In genomic region chr2:128169497-128169896, GRCh38 we compare ENCODE assay signal across 1 cellular context.
TF ChIP-seq lines count a peak whose summit lies in the region.

No MANE protein-coding gene starts in this region.

TF ChIP-seq in HepG2, 621 proteins besides CTCF, POLR2A, EP300 and RAD21 (continued from another document and continues in another):
- 0 out of 2 replicates have a peak, but pooled peaks have one; percentile 19 for TF ChIP-seq ZBTB8A (CRISPR knock-in tag; IDR thresholded peaks at IDR 0.05; ENCODE audit: borderline replicate concordance, low read depth)
- TF ChIP-seq RARA (CRISPR knock-in tag; IDR thresholded peaks at IDR 0.05) = 0 out of 2 replicates have a peak, but pooled peaks have one; percentile 10
- no peak for TF ChIP-seq ASH2L (IDR thresholded peaks at IDR 0.05; ENCODE audit: insufficient read length, low read depth, low read length)
- no peak for TF ChIP-seq HES4 (CRISPR knock-in tag; IDR thresholded peaks at IDR 0.05; ENCODE audit: borderline replicate concordance)
- TF ChIP-seq AGO2 (optimal IDR thresholded peaks at IDR 0.05; ENCODE audit: low read depth, low read length) = peak; percentile 29
- no peak for TF ChIP-seq DDIT3 (CRISPR knock-in tag; IDR thresholded peaks at IDR 0.05)
- TF ChIP-seq GTF3A (CRISPR knock-in tag; conservative IDR thresholded peaks at IDR 0.05) = no peak
- TF ChIP-seq RXRB (CRISPR knock-in tag; IDR thresholded peaks at IDR 0.05; ENCODE audit: borderline replicate concordance) = peak; percentile 6; the same call in 1 of the 2 replicates
- TF ChIP-seq, protein P1, sequence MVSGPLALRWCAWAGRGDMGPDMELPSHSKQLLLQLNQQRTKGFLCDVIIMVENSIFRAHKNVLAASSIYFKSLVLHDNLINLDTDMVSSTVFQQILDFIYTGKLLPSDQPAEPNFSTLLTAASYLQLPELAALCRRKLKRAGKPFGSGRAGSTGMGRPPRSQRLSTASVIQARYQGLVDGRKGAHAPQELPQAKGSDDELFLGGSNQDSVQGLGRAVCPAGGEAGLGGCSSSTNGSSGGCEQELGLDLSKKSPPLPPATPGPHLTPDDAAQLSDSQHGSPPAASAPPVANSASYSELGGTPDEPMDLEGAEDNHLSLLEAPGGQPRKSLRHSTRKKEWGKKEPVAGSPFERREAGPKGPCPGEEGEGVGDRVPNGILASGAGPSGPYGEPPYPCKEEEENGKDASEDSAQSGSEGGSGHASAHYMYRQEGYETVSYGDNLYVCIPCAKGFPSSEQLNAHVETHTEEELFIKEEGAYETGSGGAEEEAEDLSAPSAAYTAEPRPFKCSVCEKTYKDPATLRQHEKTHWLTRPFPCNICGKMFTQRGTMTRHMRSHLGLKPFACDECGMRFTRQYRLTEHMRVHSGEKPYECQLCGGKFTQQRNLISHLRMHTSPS (CRISPR knock-in tag; IDR thresholded peaks at IDR 0.05; ENCODE audit: low read depth) = no peak
- TF ChIP-seq SP5 (CRISPR knock-in tag; IDR thresholded peaks at IDR 0.05; ENCODE audit: borderline replicate concordance, low read depth) = no peak
- 0 out of 2 replicates have a peak, but pooled peaks have one; percentile 8 for TF ChIP-seq KDM1A (CRISPR knock-in tag; IDR thresholded peaks at IDR 0.05)
- peak; percentile 8; the same call in 1 of the 2 replicates for TF ChIP-seq NCOA1 (CRISPR knock-in tag; IDR thresholded peaks at IDR 0.05)
- no peak for TF ChIP-seq RERE (CRISPR knock-in tag; IDR thresholded peaks at IDR 0.05; ENCODE audit: low read depth)
- TF ChIP-seq FOXA1 (IDR thresholded peaks at IDR 0.05) = no peak
- TF ChIP-seq FOXA1 (CRISPR knock-in tag; IDR thresholded peaks at IDR 0.05) = peak; percentile 39; the same call in 1 of the 2 replicates
- TF ChIP-seq CEBPB (IDR thresholded peaks at IDR 0.05; ENCODE audit: borderline replicate concordance, low read depth, low read length) = peak; percentile 88
- TF ChIP-seq MIXL1 (CRISPR knock-in tag; IDR thresholded peaks at IDR 0.05) = peak; percentile 23; the same call in 1 of the 2 replicates
- peak; percentile 57 for TF ChIP-seq ETV5 (CRISPR knock-in tag; IDR thresholded peaks at IDR 0.05; ENCODE audit: borderline replicate concordance)
- TF ChIP-seq IRF1 (CRISPR knock-in tag; IDR thresholded peaks at IDR 0.05; ENCODE audit: low read depth) = no peak
- TF ChIP-seq ARID3A (IDR thresholded peaks at IDR 0.05; ENCODE audit: low read depth, low read length) = peak; percentile 41; the same call in 1 of the 2 replicates
- TF ChIP-seq ZNF24 (IDR thresholded peaks at IDR 0.05) = peak; percentile 8; the same call in 1 of the 2 replicates
- TF ChIP-seq ARNT2 (CRISPR knock-in tag; IDR thresholded peaks at IDR 0.05; ENCODE audit: low read depth) = peak; percentile 12; the same call in 1 of the 2 replicates
- no peak for TF ChIP-seq AHDC1 (CRISPR knock-in tag; IDR thresholded peaks at IDR 0.05; ENCODE audit: borderline replicate concordance)
- TF ChIP-seq KLF6 (CRISPR knock-in tag; IDR thresholded peaks at IDR 0.05) = peak; percentile 58; the same call in 1 of the 2 replicates
- 0 out of 2 replicates have a peak, but pooled peaks have one; percentile 31 for TF ChIP-seq LCORL (IDR thresholded peaks at IDR 0.05)
- no peak for TF ChIP-seq LCORL (CRISPR knock-in tag; IDR thresholded peaks at IDR 0.05)
- no peak for TF ChIP-seq FOXP1 (IDR thresholded peaks at IDR 0.05)
- TF ChIP-seq FOXP1 (CRISPR knock-in tag; IDR thresholded peaks at IDR 0.05) = peak; percentile 66
- TF ChIP-seq, protein P2, sequence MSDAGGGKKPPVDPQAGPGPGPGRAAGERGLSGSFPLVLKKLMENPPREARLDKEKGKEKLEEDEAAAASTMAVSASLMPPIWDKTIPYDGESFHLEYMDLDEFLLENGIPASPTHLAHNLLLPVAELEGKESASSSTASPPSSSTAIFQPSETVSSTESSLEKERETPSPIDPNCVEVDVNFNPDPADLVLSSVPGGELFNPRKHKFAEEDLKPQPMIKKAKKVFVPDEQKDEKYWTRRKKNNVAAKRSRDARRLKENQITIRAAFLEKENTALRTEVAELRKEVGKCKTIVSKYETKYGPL (CRISPR knock-in tag; IDR thresholded peaks at IDR 0.05) = peak; percentile 95
- TF ChIP-seq ZC3H13 (CRISPR knock-in tag; IDR thresholded peaks at IDR 0.05) = no peak
- TF ChIP-seq ZSCAN22 (CRISPR knock-in tag; IDR thresholded peaks at IDR 0.05) = 0 out of 2 replicates have a peak, but pooled peaks have one; percentile 9
- TF ChIP-seq ARNTL (CRISPR knock-in tag; IDR thresholded peaks at IDR 0.05) = no peak
- TF ChIP-seq UBTF (CRISPR knock-in tag; IDR thresholded peaks at IDR 0.05) = 0 out of 2 replicates have a peak, but pooled peaks have one; percentile 2
- TF ChIP-seq TP53 (CRISPR knock-in tag; conservative IDR thresholded peaks at IDR 0.05) = no peak
- TF ChIP-seq, protein P3, sequence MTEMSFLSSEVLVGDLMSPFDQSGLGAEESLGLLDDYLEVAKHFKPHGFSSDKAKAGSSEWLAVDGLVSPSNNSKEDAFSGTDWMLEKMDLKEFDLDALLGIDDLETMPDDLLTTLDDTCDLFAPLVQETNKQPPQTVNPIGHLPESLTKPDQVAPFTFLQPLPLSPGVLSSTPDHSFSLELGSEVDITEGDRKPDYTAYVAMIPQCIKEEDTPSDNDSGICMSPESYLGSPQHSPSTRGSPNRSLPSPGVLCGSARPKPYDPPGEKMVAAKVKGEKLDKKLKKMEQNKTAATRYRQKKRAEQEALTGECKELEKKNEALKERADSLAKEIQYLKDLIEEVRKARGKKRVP (CRISPR knock-in tag; IDR thresholded peaks at IDR 0.05) = peak in 1 of 2 experiments; percentile 40; a peak in 1 of 4 replicates
- TF ChIP-seq GATAD2A (CRISPR knock-in tag; IDR thresholded peaks at IDR 0.05) = 0 out of 2 replicates have a peak, but pooled peaks have one; percentile 28
